Comparison of ENCODE assay signal across 8 cellular contexts in the genomic region with DNA sequence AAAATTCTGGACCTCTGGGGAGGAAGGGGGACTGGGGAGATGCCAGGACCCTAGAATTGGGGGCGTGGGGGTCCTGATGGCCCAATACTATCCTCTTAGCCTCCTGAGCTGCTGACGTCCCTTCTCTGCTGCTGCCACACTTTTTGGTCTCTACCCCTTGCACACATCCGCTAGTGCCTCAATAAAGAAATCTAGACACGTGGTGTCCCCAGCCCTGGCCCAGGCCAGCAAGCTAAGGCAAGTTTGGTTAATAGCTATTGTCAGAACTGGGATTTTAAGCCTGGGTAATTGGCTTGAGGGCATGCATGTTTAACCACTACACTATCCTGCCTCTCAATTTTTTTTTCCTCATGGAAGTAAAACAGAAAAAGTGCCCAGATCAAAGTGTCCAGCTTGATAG. TPM values are rescaled to one million over a fixed set of nuclear protein-coding genes. Genes with fewer than 3 reads are reported as not detected.
A peak's percentile ranks its signal among the peaks of the same experiment; 100 is the strongest.
DNase-seq lines count a peak whose midpoint lies in the region; ATAC-seq and TF ChIP-seq lines count a peak whose summit lies in the region.

No MANE protein-coding gene starts in this region.

- no peaks in the 10 kb centered on the region for H3K36me3 Mint-ChIP-seq in stimulated activated effector memory CD8-positive, alpha-beta T cell treated with anti-CD3 and anti-CD28 coated beads, Interleukin-12 subunit alpha, Interleukin-12 subunit beta, amount 100 ng/mL, for 72 hours
- no peaks in the 10 kb centered on the region for H3K36me3 Mint-ChIP-seq in endothelial cell (ENCODE audit: low read depth, unreplicated experiment)

- H3K27ac Mint-ChIP-seq in stimulated activated effector memory CD8-positive, alpha-beta T cell treated with anti-CD3 and anti-CD28 coated beads, Interleukin-12 subunit alpha, Interleukin-12 subunit beta, amount 100 ng/mL, for 72 hours: peak overlapping the region; percentile 95
- no peak overlapping the region for H3K27ac Mint-ChIP-seq in endothelial cell (ENCODE audit: unreplicated experiment)

- peak overlapping the region in 3 of 4 donors; percentile 66 to 83 (median 75) for H3K27ac ChIP-seq in gastroesophageal sphincter

- ATAC-seq in GM21619 (IDR thresholded peaks at IDR 0.05; ENCODE audit: unreplicated experiment) (peak; percentile 30), gastroesophageal sphincter (no peak)
- peak; percentile 65 for ATAC-seq in stimulated activated effector memory CD8-positive, alpha-beta T cell treated with anti-CD3 and anti-CD28 coated beads, Interleukin-12 subunit alpha, Interleukin-12 subunit beta, amount 100 ng/mL, for 72 hours

- H3K4me3 ChIP-seq in gastroesophageal sphincter: peak overlapping the region; percentile 27 to 54

- TF ChIP-seq POLR2A in gastroesophageal sphincter (IDR thresholded peaks at IDR 0.05): no peak

- 48 to 60% methylated on average over 1 to 2 of the region's 4 CpGs for WGBS in gastroesophageal sphincter (ENCODE audit: low coverage in 1 of 2), 2 donors

- peak overlapping the region; percentile 96 for H3K4me3 Mint-ChIP-seq in stimulated activated effector memory CD8-positive, alpha-beta T cell treated with anti-CD3 and anti-CD28 coated beads, Interleukin-12 subunit alpha, Interleukin-12 subunit beta, amount 100 ng/mL, for 72 hours
- H3K4me3 Mint-ChIP-seq in endothelial cell (ENCODE audit: unreplicated experiment): no peak overlapping the region

- peaks cover 45% of the 10 kb centered on the region for H3K4me1 Mint-ChIP-seq in stimulated activated effector memory CD8-positive, alpha-beta T cell treated with anti-CD3 and anti-CD28 coated beads, Interleukin-12 subunit alpha, Interleukin-12 subunit beta, amount 100 ng/mL, for 72 hours
- no peaks in the 10 kb centered on the region for H3K4me1 Mint-ChIP-seq in endothelial cell (ENCODE audit: unreplicated experiment)

- no peaks in the 10 kb centered on the region for H3K36me3 ChIP-seq in gastroesophageal sphincter

- DNase-seq in activated CD4-positive, alpha-beta T cell treated with anti-CD3 and anti-CD28 coated beads for 4 hours: peak; percentile 26 to 35
- peak; percentile 9 to 70 for DNase-seq in stimulated activated effector memory CD8-positive, alpha-beta T cell treated with anti-CD3 and anti-CD28 coated beads, Interleukin-12 subunit alpha, Interleukin-12 subunit beta, amount 100 ng/mL, for 72 hours (ENCODE audit: low spot score in 2 of 2)
- no peak for DNase-seq in HUDEP-2 (lab: John Stamatoyannopoulos, UW; ENCODE audit: unreplicated experiment in 76 of 76)
- no peak for DNase-seq in endothelial cell (ENCODE audit: low spot score)
- no peak for DNase-seq in NCI-H187 (lab: John Stamatoyannopoulos, UW)
- no peak for DNase-seq in NCI-H1105 (lab: John Stamatoyannopoulos, UW)

- TF ChIP-seq CTCF in gastroesophageal sphincter (IDR thresholded peaks at IDR 0.05): no peak
- no peak for TF ChIP-seq CTCF in endothelial cell (IDR thresholded peaks at IDR 0.05; ENCODE audit: unreplicated experiment)

- H3K9me3 Mint-ChIP-seq in stimulated activated effector memory CD8-positive, alpha-beta T cell treated with anti-CD3 and anti-CD28 coated beads, Interleukin-12 subunit alpha, Interleukin-12 subunit beta, amount 100 ng/mL, for 72 hours: no peaks in the 10 kb centered on the region
- H3K9me3 Mint-ChIP-seq in endothelial cell (ENCODE audit: unreplicated experiment): no peaks in the 10 kb centered on the region

- peaks cover 0 to 30% (median 2%) of the 10 kb centered on the region in 3 donors for H3K4me1 ChIP-seq in gastroesophageal sphincter

- H3K27me3 Mint-ChIP-seq in endothelial cell (ENCODE audit: unreplicated experiment): no peaks in the 10 kb centered on the region

- TF ChIP-seq EP300 in gastroesophageal sphincter (IDR thresholded peaks at IDR 0.05): no peak

- H3K9me3 ChIP-seq in gastroesophageal sphincter: peaks cover 0 to 11% (median 0%) of the 10 kb centered on the region in 3 donors

- no peaks in the 10 kb centered on the region for H3K27me3 ChIP-seq in gastroesophageal sphincter

RNA-seq across cellular contexts. Expression of gene OAS2, which starts 1.0 kb away (rescaled TPM):
- 1 to 10 TPM; 6.5 to 10.0 (median 7.5) TPM for total RNA-seq in gastroesophageal sphincter
- total RNA-seq in endothelial cell (ENCODE audit: unreplicated experiment): 0.41 TPM

RNA-seq across cellular contexts. Expression of gene OAS3, which starts 41.0 kb away (rescaled TPM):
- 10 to 100 TPM in 1 of 4 donors, 1 to 10 TPM in 3; 3.5 to 10.2 (median 7.2) TPM for total RNA-seq in gastroesophageal sphincter
- 2.2 TPM for total RNA-seq in endothelial cell (ENCODE audit: unreplicated experiment)

Comparison
In these comparisons a context has a peak if more than half of its experiments do, and no peak if none do; other contexts are left out.
1. DNase-seq: peak in activated CD4-positive, alpha-beta T cell treated with anti-CD3 and anti-CD28 coated beads for 4 hours (2 of 2) and stimulated activated effector memory CD8-positive, alpha-beta T cell treated with anti-CD3 and anti-CD28 coated beads, Interleukin-12 subunit alpha, Interleukin-12 subunit beta, amount 100 ng/mL, for 72 hours (2 of 2); none in HUDEP-2 (0 of 76), endothelial cell (single experiment), NCI-H187 (0 of 2) and NCI-H1105 (single experiment).